Comparison of ENCODE assay signal across 12 cellular contexts in genomic region chr4:163665521-163666334, GRCh38.
DNase-seq lines count a peak whose midpoint lies in the region; ATAC-seq and TF ChIP-seq lines count a peak whose summit lies in the region.
"Had no signal": no experiment of that assay in that cellular context is flagged by ENCODE, and none has a peak within 500 bp of the region (broad histone marks: within the 10 kb centered on the region; RNA-seq: fewer than 3 reads in every experiment).

No MANE protein-coding gene starts in this region.

- H3K27me3 ChIP-seq in left lung = no peaks in the 10 kb centered on the region
- H3K27me3 ChIP-seq: ascending aorta, neural progenitor cell had no signal

- H3K4me3 Mint-ChIP-seq in activated CD8-positive, alpha-beta T cell treated with anti-CD3 and anti-CD28 coated beads, Interleukin-2, amount 10 ng/mL, durations not matched to agents 7 days and 5 days = no peak overlapping the region
- H3K4me3 Mint-ChIP-seq: neural progenitor cell had no signal

- H3K27me3 Mint-ChIP-seq in activated CD8-positive, alpha-beta T cell treated with anti-CD3 and anti-CD28 coated beads, Interleukin-2, amount 10 ng/mL, durations not matched to agents 7 days and 5 days (ENCODE audit: low read depth) = no peaks in the 10 kb centered on the region

- peak overlapping the region in 1 of 2 donors; percentile 75 for H3K27ac ChIP-seq in left lung
- H3K27ac ChIP-seq: ascending aorta, neural progenitor cell had no signal

- no peak for DNase-seq in left lung
- no peak for DNase-seq in superior temporal gyrus (ENCODE audit: extremely low spot score)
- no peak for DNase-seq in activated CD8-positive, alpha-beta T cell treated with anti-CD3 and anti-CD28 coated beads, Interleukin-2, amount 10 ng/mL, durations not matched to agents 7 days and 5 days
- no peak for DNase-seq in midbrain (lab: John Stamatoyannopoulos, UW)
- DNase-seq: DMS153, H7 had no signal

- H3K4me3 ChIP-seq in left lung = no peak overlapping the region
- H3K4me3 ChIP-seq: ascending aorta, neural progenitor cell had no signal

- ATAC-seq in GM18498 (IDR thresholded peaks at IDR 0.05; ENCODE audit: unreplicated experiment) (peak; percentile 42), GM21576 (IDR thresholded peaks at IDR 0.05; ENCODE audit: unreplicated experiment) (peak; percentile 33), HG03469 (IDR thresholded peaks at IDR 0.05; ENCODE audit: unreplicated experiment) (peak; percentile 19), left lung (peak; percentile 59), HG02884 (IDR thresholded peaks at IDR 0.05; ENCODE audit: unreplicated experiment) (no peak)
- no peak for ATAC-seq in activated CD8-positive, alpha-beta T cell treated with anti-CD3 and anti-CD28 coated beads, Interleukin-2, amount 10 ng/mL, durations not matched to agents 7 days and 5 days

- H3K36me3 ChIP-seq in left lung = no peaks in the 10 kb centered on the region
- H3K36me3 ChIP-seq: ascending aorta, neural progenitor cell had no signal

- peaks cover 2% of the 10 kb centered on the region for H3K4me1 Mint-ChIP-seq in activated CD8-positive, alpha-beta T cell treated with anti-CD3 and anti-CD28 coated beads, Interleukin-2, amount 10 ng/mL, durations not matched to agents 7 days and 5 days (ENCODE audit: low read depth)
- H3K4me1 Mint-ChIP-seq: neural progenitor cell had no signal

- H3K9me3 Mint-ChIP-seq in activated CD8-positive, alpha-beta T cell treated with anti-CD3 and anti-CD28 coated beads, Interleukin-2, amount 10 ng/mL, durations not matched to agents 7 days and 5 days (ENCODE audit: insufficient read depth) = no peaks in the 10 kb centered on the region
- H3K9me3 Mint-ChIP-seq: neural progenitor cell had no signal

- no peak overlapping the region for H3K27ac Mint-ChIP-seq in activated CD8-positive, alpha-beta T cell treated with anti-CD3 and anti-CD28 coated beads, Interleukin-2, amount 10 ng/mL, durations not matched to agents 7 days and 5 days
- H3K27ac Mint-ChIP-seq: neural progenitor cell had no signal

- H3K9me3 ChIP-seq in left lung = no peaks in the 10 kb centered on the region
- H3K9me3 ChIP-seq: ascending aorta had no signal

- peaks cover 0 to 2% of the 10 kb centered on the region in 2 donors for H3K4me1 ChIP-seq in left lung
- H3K4me1 ChIP-seq: ascending aorta, neural progenitor cell had no signal

- POLR2A ChIA-PET in activated CD8-positive, alpha-beta T cell treated with anti-CD3 and anti-CD28 coated beads, Interleukin-2, amount 10 ng/mL, durations not matched to agents 7 days and 5 days (lab: Charles Lee) = no interaction called here

- no peaks in the 10 kb centered on the region for H3K36me3 Mint-ChIP-seq in activated CD8-positive, alpha-beta T cell treated with anti-CD3 and anti-CD28 coated beads, Interleukin-2, amount 10 ng/mL, durations not matched to agents 7 days and 5 days (ENCODE audit: low read depth)
- H3K36me3 Mint-ChIP-seq: neural progenitor cell had no signal

- intact Hi-C loops in left lung (cut with DNase I) = no loop called here

- TF ChIP-seq CTCF in left lung (IDR thresholded peaks at IDR 0.05) = no peak

- CTCF ChIA-PET in activated CD8-positive, alpha-beta T cell treated with anti-CD3 and anti-CD28 coated beads, Interleukin-2, amount 10 ng/mL, durations not matched to agents 7 days and 5 days (lab: Charles Lee) = interaction anchor here (0.6 to 1.7 kb wide), 3 partner anchors 10 to 158 kb away, joined by 3 to 8 read pairs (median 5); no protein-coding TSS in a partner anchor

Comparison
In these comparisons a context has a peak if more than half of its experiments do, and no peak if none do; other contexts are left out.
1. ATAC-seq: peak in GM18498 (single experiment), GM21576 (single experiment), HG03469 (single experiment) and left lung (single experiment); none in HG02884 (single experiment) and activated CD8-positive, alpha-beta T cell treated with anti-CD3 and anti-CD28 coated beads, Interleukin-2, amount 10 ng/mL, durations not matched to agents 7 days and 5 days (single experiment).